In genomic region chr6:20070047-20070446, GRCh38 we compare ENCODE assay signal across 8 cellular contexts.
"Had no signal": no experiment of that assay in that cellular context is flagged by ENCODE, and none has a peak within 500 bp of the region (broad histone marks: within the 10 kb centered on the region; RNA-seq: fewer than 3 reads in every experiment).

No MANE protein-coding gene starts in this region.

- H3K4me3 ChIP-seq: GM12878 had no signal

- FAIRE-seq: G401.6, GM12878, GM12891, GM12892, GM18507, GM19239 had no signal

- ATAC-seq: GM12878 had no signal

- DNase-seq: GDM1, GF-D8 had no signal
